Comparison of ENCODE assay signal across 1 cellular context in the genomic region with DNA sequence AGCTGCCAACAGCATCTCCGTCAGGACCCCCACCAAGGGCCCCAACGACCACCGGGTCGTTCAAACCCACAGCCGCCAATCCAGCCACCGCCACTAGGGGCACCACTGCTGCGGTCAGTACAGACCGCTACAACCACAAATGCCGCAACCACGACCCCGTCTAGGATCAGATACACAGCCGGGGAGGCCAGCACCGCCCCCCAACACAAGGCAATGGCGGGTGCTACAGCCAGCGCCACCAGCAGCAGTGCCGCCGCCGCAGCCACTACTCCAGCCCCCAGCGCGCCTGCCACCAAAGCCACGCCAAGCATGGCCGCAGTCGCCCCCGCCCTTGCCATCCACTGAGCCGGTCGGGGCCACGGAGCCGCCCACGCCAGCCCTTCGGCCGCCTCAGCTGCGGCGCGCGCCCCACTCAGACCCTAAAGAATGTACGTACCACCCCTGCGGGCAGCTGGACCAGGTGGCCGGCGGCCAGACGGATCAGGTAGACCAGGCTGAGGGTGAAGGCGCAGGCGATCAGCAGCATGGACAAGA.
A peak's percentile ranks its signal among the peaks of the same experiment; 100 is the strongest.
TF ChIP-seq lines count a peak whose summit lies in the region.

No MANE protein-coding gene starts in this region.

TF ChIP-seq in HEK293, 187 proteins besides CTCF, POLR2A, EP300 and RAD21 (continued from another document and continues in another):
- TF ChIP-seq, protein P1, sequence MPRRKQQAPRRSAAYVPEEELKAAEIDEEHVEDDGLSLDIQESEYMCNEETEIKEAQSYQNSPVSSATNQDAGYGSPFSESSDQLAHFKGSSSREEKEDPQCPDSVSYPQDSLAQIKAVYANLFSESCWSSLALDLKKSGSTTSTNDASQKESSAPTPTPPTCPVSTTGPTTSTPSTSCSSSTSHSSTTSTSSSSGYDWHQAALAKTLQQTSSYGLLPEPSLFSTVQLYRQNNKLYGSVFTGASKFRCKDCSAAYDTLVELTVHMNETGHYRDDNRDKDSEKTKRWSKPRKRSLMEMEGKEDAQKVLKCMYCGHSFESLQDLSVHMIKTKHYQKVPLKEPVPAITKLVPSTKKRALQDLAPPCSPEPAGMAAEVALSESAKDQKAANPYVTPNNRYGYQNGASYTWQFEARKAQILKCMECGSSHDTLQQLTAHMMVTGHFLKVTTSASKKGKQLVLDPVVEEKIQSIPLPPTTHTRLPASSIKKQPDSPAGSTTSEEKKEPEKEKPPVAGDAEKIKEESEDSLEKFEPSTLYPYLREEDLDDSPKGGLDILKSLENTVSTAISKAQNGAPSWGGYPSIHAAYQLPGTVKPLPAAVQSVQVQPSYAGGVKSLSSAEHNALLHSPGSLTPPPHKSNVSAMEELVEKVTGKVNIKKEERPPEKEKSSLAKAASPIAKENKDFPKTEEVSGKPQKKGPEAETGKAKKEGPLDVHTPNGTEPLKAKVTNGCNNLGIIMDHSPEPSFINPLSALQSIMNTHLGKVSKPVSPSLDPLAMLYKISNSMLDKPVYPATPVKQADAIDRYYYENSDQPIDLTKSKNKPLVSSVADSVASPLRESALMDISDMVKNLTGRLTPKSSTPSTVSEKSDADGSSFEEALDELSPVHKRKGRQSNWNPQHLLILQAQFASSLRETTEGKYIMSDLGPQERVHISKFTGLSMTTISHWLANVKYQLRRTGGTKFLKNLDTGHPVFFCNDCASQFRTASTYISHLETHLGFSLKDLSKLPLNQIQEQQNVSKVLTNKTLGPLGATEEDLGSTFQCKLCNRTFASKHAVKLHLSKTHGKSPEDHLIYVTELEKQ (tag by site-specific recombination; IDR thresholded peaks at IDR 0.05; ENCODE audit: borderline replicate concordance), result no peak
- no peak for TF ChIP-seq ZNF221 (tag by site-specific recombination; IDR thresholded peaks at IDR 0.05; ENCODE audit: borderline replicate concordance)
- no peak for TF ChIP-seq MYNN (tag by site-specific recombination; IDR thresholded peaks at IDR 0.05; ENCODE audit: borderline replicate concordance)
- TF ChIP-seq, protein P2, sequence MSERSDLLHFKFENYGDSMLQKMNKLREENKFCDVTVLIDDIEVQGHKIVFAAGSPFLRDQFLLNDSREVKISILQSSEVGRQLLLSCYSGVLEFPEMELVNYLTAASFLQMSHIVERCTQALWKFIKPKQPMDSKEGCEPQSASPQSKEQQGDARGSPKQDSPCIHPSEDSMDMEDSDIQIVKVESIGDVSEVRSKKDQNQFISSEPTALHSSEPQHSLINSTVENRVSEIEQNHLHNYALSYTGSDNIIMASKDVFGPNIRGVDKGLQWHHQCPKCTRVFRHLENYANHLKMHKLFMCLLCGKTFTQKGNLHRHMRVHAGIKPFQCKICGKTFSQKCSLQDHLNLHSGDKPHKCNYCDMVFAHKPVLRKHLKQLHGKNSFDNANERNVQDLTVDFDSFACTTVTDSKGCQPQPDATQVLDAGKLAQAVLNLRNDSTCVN (tag by site-specific recombination; optimal IDR thresholded peaks at IDR 0.05), result no peak
- TF ChIP-seq ZNF404 (tag by site-specific recombination; IDR thresholded peaks at IDR 0.05), result no peak
- peak; percentile 97 for TF ChIP-seq GLIS2 (tag by site-specific recombination; IDR thresholded peaks at IDR 0.05)
- no peak for TF ChIP-seq ZNF248 (tag by site-specific recombination; IDR thresholded peaks at IDR 0.05)
- TF ChIP-seq ZNF155 (tag by site-specific recombination; IDR thresholded peaks at IDR 0.05), result no peak
- peak; percentile 73 for TF ChIP-seq EGR2 (tag by site-specific recombination; IDR thresholded peaks at IDR 0.05; ENCODE audit: low read depth)
- no peak for TF ChIP-seq GLI4 (tag by site-specific recombination; IDR thresholded peaks at IDR 0.05)
- 0 out of 2 replicates have a peak, but pooled peaks have one; percentile 29 for TF ChIP-seq BCL11A (tag by site-specific recombination; IDR thresholded peaks at IDR 0.05; ENCODE audit: low read depth)
- no peak for TF ChIP-seq KLF1 (tag by site-specific recombination; IDR thresholded peaks at IDR 0.05)
- TF ChIP-seq REPIN1 (tag by site-specific recombination; IDR thresholded peaks at IDR 0.05; ENCODE audit: low read depth), result 0 out of 2 replicates have a peak, but pooled peaks have one; percentile 66
- TF ChIP-seq ZNF37A (tag by site-specific recombination; IDR thresholded peaks at IDR 0.05), result no peak
- TF ChIP-seq ZNF311 (tag by site-specific recombination; IDR thresholded peaks at IDR 0.05; ENCODE audit: borderline replicate concordance), result no peak
- TF ChIP-seq, protein P3, sequence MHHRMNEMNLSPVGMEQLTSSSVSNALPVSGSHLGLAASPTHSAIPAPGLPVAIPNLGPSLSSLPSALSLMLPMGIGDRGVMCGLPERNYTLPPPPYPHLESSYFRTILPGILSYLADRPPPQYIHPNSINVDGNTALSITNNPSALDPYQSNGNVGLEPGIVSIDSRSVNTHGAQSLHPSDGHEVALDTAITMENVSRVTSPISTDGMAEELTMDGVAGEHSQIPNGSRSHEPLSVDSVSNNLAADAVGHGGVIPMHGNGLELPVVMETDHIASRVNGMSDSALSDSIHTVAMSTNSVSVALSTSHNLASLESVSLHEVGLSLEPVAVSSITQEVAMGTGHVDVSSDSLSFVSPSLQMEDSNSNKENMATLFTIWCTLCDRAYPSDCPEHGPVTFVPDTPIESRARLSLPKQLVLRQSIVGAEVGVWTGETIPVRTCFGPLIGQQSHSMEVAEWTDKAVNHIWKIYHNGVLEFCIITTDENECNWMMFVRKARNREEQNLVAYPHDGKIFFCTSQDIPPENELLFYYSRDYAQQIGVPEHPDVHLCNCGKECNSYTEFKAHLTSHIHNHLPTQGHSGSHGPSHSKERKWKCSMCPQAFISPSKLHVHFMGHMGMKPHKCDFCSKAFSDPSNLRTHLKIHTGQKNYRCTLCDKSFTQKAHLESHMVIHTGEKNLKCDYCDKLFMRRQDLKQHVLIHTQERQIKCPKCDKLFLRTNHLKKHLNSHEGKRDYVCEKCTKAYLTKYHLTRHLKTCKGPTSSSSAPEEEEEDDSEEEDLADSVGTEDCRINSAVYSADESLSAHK (tag by site-specific recombination; IDR thresholded peaks at IDR 0.05), result 0 out of 2 replicates have a peak, but pooled peaks have one; percentile 10
- TF ChIP-seq, protein P4, sequence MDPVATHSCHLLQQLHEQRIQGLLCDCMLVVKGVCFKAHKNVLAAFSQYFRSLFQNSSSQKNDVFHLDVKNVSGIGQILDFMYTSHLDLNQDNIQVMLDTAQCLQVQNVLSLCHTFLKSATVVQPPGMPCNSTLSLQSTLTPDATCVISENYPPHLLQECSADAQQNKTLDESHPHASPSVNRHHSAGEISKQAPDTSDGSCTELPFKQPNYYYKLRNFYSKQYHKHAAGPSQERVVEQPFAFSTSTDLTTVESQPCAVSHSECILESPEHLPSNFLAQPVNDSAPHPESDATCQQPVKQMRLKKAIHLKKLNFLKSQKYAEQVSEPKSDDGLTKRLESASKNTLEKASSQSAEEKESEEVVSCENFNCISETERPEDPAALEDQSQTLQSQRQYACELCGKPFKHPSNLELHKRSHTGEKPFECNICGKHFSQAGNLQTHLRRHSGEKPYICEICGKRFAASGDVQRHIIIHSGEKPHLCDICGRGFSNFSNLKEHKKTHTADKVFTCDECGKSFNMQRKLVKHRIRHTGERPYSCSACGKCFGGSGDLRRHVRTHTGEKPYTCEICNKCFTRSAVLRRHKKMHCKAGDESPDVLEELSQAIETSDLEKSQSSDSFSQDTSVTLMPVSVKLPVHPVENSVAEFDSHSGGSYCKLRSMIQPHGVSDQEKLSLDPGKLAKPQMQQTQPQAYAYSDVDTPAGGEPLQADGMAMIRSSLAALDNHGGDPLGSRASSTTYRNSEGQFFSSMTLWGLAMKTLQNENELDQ (tag by site-specific recombination; IDR thresholded peaks at IDR 0.05; ENCODE audit: low read depth), result no peak
- TF ChIP-seq ZNF561 (tag by site-specific recombination; IDR thresholded peaks at IDR 0.05; ENCODE audit: borderline replicate concordance), result no peak
- no peak for TF ChIP-seq ZNF23 (tag by site-specific recombination; IDR thresholded peaks at IDR 0.05; ENCODE audit: borderline replicate concordance)
- TF ChIP-seq ZNF777 (tag by site-specific recombination; IDR thresholded peaks at IDR 0.05; ENCODE audit: borderline replicate concordance), result peak; percentile 70
- TF ChIP-seq ZNF239 (tag by site-specific recombination; IDR thresholded peaks at IDR 0.05), result no peak
- TF ChIP-seq ZBTB1 (tag by site-specific recombination; IDR thresholded peaks at IDR 0.05), result peak; percentile 76
- no peak for TF ChIP-seq ZNF707 (tag by site-specific recombination; IDR thresholded peaks at IDR 0.05)
- TF ChIP-seq ZNF626 (tag by site-specific recombination; IDR thresholded peaks at IDR 0.05), result no peak
- no peak for TF ChIP-seq ZNF140 (tag by site-specific recombination; IDR thresholded peaks at IDR 0.05)
- peak; percentile 69; the same call in 1 of the 2 replicates for TF ChIP-seq KLF8 (tag by site-specific recombination; IDR thresholded peaks at IDR 0.05)
- TF ChIP-seq SP2 (tag by site-specific recombination; IDR thresholded peaks at IDR 0.05), result peak; percentile 10
- peak; percentile 64 for TF ChIP-seq ZEB2 (tag by site-specific recombination; IDR thresholded peaks at IDR 0.05)
- peak; percentile 91 for TF ChIP-seq ZFHX2 (tag by site-specific recombination; conservative IDR thresholded peaks at IDR 0.05)
- TF ChIP-seq, protein P5, sequence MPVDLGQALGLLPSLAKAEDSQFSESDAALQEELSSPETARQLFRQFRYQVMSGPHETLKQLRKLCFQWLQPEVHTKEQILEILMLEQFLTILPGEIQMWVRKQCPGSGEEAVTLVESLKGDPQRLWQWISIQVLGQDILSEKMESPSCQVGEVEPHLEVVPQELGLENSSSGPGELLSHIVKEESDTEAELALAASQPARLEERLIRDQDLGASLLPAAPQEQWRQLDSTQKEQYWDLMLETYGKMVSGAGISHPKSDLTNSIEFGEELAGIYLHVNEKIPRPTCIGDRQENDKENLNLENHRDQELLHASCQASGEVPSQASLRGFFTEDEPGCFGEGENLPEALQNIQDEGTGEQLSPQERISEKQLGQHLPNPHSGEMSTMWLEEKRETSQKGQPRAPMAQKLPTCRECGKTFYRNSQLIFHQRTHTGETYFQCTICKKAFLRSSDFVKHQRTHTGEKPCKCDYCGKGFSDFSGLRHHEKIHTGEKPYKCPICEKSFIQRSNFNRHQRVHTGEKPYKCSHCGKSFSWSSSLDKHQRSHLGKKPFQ (tag by site-specific recombination; IDR thresholded peaks at IDR 0.05), result no peak
- TF ChIP-seq, protein P6, sequence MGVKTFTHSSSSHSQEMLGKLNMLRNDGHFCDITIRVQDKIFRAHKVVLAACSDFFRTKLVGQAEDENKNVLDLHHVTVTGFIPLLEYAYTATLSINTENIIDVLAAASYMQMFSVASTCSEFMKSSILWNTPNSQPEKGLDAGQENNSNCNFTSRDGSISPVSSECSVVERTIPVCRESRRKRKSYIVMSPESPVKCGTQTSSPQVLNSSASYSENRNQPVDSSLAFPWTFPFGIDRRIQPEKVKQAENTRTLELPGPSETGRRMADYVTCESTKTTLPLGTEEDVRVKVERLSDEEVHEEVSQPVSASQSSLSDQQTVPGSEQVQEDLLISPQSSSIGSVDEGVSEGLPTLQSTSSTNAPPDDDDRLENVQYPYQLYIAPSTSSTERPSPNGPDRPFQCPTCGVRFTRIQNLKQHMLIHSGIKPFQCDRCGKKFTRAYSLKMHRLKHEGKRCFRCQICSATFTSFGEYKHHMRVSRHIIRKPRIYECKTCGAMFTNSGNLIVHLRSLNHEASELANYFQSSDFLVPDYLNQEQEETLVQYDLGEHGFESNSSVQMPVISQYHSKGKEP (tag by site-specific recombination; IDR thresholded peaks at IDR 0.05), result no peak
- TF ChIP-seq, protein P7, sequence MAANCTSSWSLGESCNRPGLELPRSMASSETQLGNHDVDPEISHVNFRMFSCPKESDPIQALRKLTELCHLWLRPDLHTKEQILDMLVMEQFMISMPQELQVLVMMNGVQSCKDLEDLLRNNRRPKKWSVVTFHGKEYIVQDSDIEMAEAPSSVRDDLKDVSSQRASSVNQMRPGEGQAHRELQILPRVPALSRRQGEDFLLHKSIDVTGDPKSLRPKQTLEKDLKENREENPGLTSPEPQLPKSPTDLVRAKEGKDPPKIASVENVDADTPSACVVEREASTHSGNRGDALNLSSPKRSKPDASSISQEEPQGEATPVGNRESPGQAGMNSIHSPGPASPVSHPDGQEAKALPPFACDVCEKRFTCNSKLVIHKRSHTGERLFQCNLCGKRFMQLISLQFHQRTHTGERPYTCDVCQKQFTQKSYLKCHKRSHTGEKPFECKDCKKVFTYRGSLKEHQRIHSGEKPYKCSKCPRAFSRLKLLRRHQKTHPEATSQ (tag by site-specific recombination; IDR thresholded peaks at IDR 0.05), result no peak
- TF ChIP-seq MZF1 (tag by site-specific recombination; IDR thresholded peaks at IDR 0.05; ENCODE audit: borderline replicate concordance), result no peak
- TF ChIP-seq ZNF830 (tag by site-specific recombination; IDR thresholded peaks at IDR 0.05; ENCODE audit: low read depth), result no peak
- peak; percentile 47; the same call in 1 of the 2 replicates for TF ChIP-seq ZSCAN30 (tag by site-specific recombination; IDR thresholded peaks at IDR 0.05)
- TF ChIP-seq, protein P8, sequence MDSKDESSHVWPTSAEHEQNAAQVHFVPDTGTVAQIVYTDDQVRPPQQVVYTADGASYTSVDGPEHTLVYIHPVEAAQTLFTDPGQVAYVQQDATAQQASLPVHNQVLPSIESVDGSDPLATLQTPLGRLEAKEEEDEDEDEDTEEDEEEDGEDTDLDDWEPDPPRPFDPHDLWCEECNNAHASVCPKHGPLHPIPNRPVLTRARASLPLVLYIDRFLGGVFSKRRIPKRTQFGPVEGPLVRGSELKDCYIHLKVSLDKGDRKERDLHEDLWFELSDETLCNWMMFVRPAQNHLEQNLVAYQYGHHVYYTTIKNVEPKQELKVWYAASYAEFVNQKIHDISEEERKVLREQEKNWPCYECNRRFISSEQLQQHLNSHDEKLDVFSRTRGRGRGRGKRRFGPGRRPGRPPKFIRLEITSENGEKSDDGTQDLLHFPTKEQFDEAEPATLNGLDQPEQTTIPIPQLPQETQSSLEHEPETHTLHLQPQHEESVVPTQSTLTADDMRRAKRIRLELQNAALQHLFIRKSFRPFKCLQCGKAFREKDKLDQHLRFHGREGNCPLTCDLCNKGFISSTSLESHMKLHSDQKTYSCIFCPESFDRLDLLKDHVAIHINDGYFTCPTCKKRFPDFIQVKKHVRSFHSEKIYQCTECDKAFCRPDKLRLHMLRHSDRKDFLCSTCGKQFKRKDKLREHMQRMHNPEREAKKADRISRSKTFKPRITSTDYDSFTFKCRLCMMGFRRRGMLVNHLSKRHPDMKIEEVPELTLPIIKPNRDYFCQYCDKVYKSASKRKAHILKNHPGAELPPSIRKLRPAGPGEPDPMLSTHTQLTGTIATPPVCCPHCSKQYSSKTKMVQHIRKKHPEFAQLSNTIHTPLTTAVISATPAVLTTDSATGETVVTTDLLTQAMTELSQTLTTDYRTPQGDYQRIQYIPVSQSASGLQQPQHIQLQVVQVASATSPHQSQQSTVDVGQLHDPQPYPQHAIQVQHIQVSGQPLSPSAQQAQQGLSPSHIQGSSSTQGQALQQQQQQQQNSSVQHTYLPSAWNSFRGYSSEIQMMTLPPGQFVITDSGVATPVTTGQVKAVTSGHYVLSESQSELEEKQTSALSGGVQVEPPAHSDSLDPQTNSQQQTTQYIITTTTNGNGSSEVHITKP (tag by site-specific recombination; IDR thresholded peaks at IDR 0.05), result peak; percentile 61
- no peak for TF ChIP-seq ZNF132 (tag by site-specific recombination; IDR thresholded peaks at IDR 0.05; ENCODE audit: borderline replicate concordance)
